Comparison of ENCODE assay signal across 23 cellular contexts in genomic region chr11:108007819-108008218, GRCh38. TPM values are rescaled to one million over a fixed set of nuclear protein-coding genes. Genes with fewer than 3 reads are reported as not detected.
DNase-seq lines count a peak whose midpoint lies in the region; ATAC-seq and TF ChIP-seq lines count a peak whose summit lies in the region.
"Had no signal": no experiment of that assay in that cellular context is flagged by ENCODE, and none has a peak within 500 bp of the region (broad histone marks: within the 10 kb centered on the region; RNA-seq: fewer than 3 reads in every experiment).

No MANE protein-coding gene starts in this region.

- no peak for ATAC-seq in naive thymus-derived CD8-positive, alpha-beta T cell
- ATAC-seq in HG02571 (IDR thresholded peaks at IDR 0.05; ENCODE audit: unreplicated experiment) (no peak), GM21723 (IDR thresholded peaks at IDR 0.05; ENCODE audit: unreplicated experiment) (no peak)

- H3K27me3 ChIP-seq in SU-DHL-6 (ENCODE audit: low read length), result no peaks in the 10 kb centered on the region
- H3K27me3 ChIP-seq: breast epithelium, foreskin keratinocyte, hepatocyte, sigmoid colon had no signal

- no peak overlapping the region for H3K27ac ChIP-seq in SU-DHL-6 (ENCODE audit: low read depth, low read length)
- H3K27ac ChIP-seq: foreskin keratinocyte, hepatocyte, KMS-11 had no signal

- POLR2A ChIA-PET in naive thymus-derived CD8-positive, alpha-beta T cell (lab: Charles Lee), result no interaction called here

- H3K4me2 ChIP-seq in SU-DHL-6 (ENCODE audit: low read depth, low read length, poor library complexity, severe bottlenecking), result peak overlapping the region; percentile 86
- H3K4me2 ChIP-seq: KMS-11 had no signal

- TF ChIP-seq CTCF in SU-DHL-6 (IDR thresholded peaks at IDR 0.05; ENCODE audit: insufficient read depth, low read length, poor library complexity, severe bottlenecking) (no peak), type B pancreatic cell (conservative IDR thresholded peaks at IDR 0.05) (no peak)

- no peak overlapping the region for H2AFZ ChIP-seq in SU-DHL-6 (ENCODE audit: low read depth, low read length, severe bottlenecking)

- no peaks in the 10 kb centered on the region for H3K36me3 ChIP-seq in SU-DHL-6 (ENCODE audit: low read length)
- H3K36me3 ChIP-seq: breast epithelium, sigmoid colon had no signal

- no peak for DNase-seq in activated naive CD4-positive, alpha-beta T cell (lab: John Stamatoyannopoulos, UW)
- DNase-seq in naive thymus-derived CD8-positive, alpha-beta T cell, result no peak
- DNase-seq in type B pancreatic cell (ENCODE audit: extremely low spot score, unreplicated experiment) (no peak), MV-4-11 (lab: John Stamatoyannopoulos, UW) (no peak)
- DNase-seq: activated CD8-positive, alpha-beta memory T cell treated with anti-CD3 and anti-CD28 coated beads for 24 hours; foreskin keratinocyte; H7; NCI-H1048; NCI-H1930; NCI-H2227 treated with DMSO at 0.1 percent for 48 hours; PC-3; sigmoid colon; WERI-Rb-1 had no signal

- no peak overlapping the region for H3K9ac ChIP-seq in SU-DHL-6 (ENCODE audit: low read length)

- peak overlapping the region; percentile 4 for H3K27ac Mint-ChIP-seq in activated naive CD4-positive, alpha-beta T cell treated with anti-CD3 and anti-CD28 coated beads, Interleukin-2, amount 50 U/mL, for 24 hours
- peak overlapping the region in 5 of 10 donors; percentile 53 to 99 (median 98) for H3K27ac Mint-ChIP-seq in naive thymus-derived CD8-positive, alpha-beta T cell
- H3K27ac Mint-ChIP-seq in type B pancreatic cell, result no peak overlapping the region

- H3K9me3 Mint-ChIP-seq in activated naive CD4-positive, alpha-beta T cell treated with anti-CD3 and anti-CD28 coated beads, Interleukin-2, amount 50 U/mL, for 24 hours, result no peaks in the 10 kb centered on the region
- H3K9me3 Mint-ChIP-seq in naive thymus-derived CD8-positive, alpha-beta T cell, result no peaks in the 10 kb centered on the region
- no peaks in the 10 kb centered on the region for H3K9me3 Mint-ChIP-seq in type B pancreatic cell
- H3K9me3 Mint-ChIP-seq: activated T-helper 2 cell treated with anti-CD3 and anti-CD28 coated beads, Interferon-gamma antibody, Interleukin-2, Interleukin-4, amounts not matched to agents 10 μg/mL and 5 μg/mL and 100 μg/mL, durations not matched to agents 14 hours and 24 hours and 36 hours; stimulated activated effector memory CD8-positive, alpha-beta T cell treated with anti-CD3 and anti-CD28 coated beads, Interleukin-12 subunit alpha, Interleukin-12 subunit beta, amount 100 ng/mL, for 72 hours; T-helper 1 cell treated with Interleukin-12 subunit alpha and Interleukin-12 subunit beta and Interleukin-4 antibody, amounts not matched to agents 30 μg/mL and 1 μg/mL, for 36 hours had no signal

- H3K4me1 Mint-ChIP-seq in activated naive CD4-positive, alpha-beta T cell treated with anti-CD3 and anti-CD28 coated beads, Interleukin-2, amount 50 U/mL, for 24 hours, result peaks cover 23% of the 10 kb centered on the region
- peaks cover 8 to 16% (median 11%) of the 10 kb centered on the region in 4 donors for H3K4me1 Mint-ChIP-seq in naive thymus-derived CD8-positive, alpha-beta T cell
- peaks cover 7% of the 10 kb centered on the region for H3K4me1 Mint-ChIP-seq in type B pancreatic cell (ENCODE audit: unreplicated experiment)

- H3F3A ChIP-seq in SU-DHL-6 (ENCODE audit: insufficient read depth), result peaks cover 4% of the 10 kb centered on the region; the same call in 1 of the 2 replicates

- no peak overlapping the region for H3K4me3 ChIP-seq in SU-DHL-6 (ENCODE audit: insufficient read depth, low read length, poor library complexity, severe bottlenecking)
- H3K4me3 ChIP-seq: hepatocyte had no signal

- H3K9me3 ChIP-seq in SU-DHL-6 (ENCODE audit: insufficient read depth, low read length), result no peaks in the 10 kb centered on the region
- H3K9me3 ChIP-seq: breast epithelium, sigmoid colon had no signal

- peak overlapping the region; percentile 94 for H3K4me3 Mint-ChIP-seq in activated naive CD4-positive, alpha-beta T cell treated with anti-CD3 and anti-CD28 coated beads, Interleukin-2, amount 50 U/mL, for 24 hours
- H3K4me3 Mint-ChIP-seq in naive thymus-derived CD8-positive, alpha-beta T cell, result peak overlapping the region in 7 of 10 donors; percentile 23 to 99 (median 97)
- H3K4me3 Mint-ChIP-seq in type B pancreatic cell, result peak overlapping the region; percentile 93

- H3K27me3 Mint-ChIP-seq in activated naive CD4-positive, alpha-beta T cell treated with anti-CD3 and anti-CD28 coated beads, Interleukin-2, amount 50 U/mL, for 24 hours, result no peaks in the 10 kb centered on the region
- no peaks in the 10 kb centered on the region for H3K27me3 Mint-ChIP-seq in naive thymus-derived CD8-positive, alpha-beta T cell
- no peaks in the 10 kb centered on the region for H3K27me3 Mint-ChIP-seq in type B pancreatic cell

- H4K20me1 ChIP-seq in SU-DHL-6 (ENCODE audit: low read depth, low read length), result 0 out of 2 replicates have a peak, but pooled peaks cover 5% of the 10 kb centered on the region

- H3K79me2 ChIP-seq in SU-DHL-6 (ENCODE audit: insufficient read depth, low read length), result peaks cover 40% of the 10 kb centered on the region

- H3K36me3 Mint-ChIP-seq in activated naive CD4-positive, alpha-beta T cell treated with anti-CD3 and anti-CD28 coated beads, Interleukin-2, amount 50 U/mL, for 24 hours, result peaks cover 7% of the 10 kb centered on the region
- H3K36me3 Mint-ChIP-seq in naive thymus-derived CD8-positive, alpha-beta T cell, result peaks cover 0 to 4% (median 0%) of the 10 kb centered on the region in 3 donors
- no peaks in the 10 kb centered on the region for H3K36me3 Mint-ChIP-seq in type B pancreatic cell

- no peaks in the 10 kb centered on the region for H3K9me2 ChIP-seq in SU-DHL-6 (replicated peaks; ENCODE audit: insufficient read depth, low read length)

RNA-seq across cellular contexts. Expression of gene CUL5, which starts 0.9 kb away (rescaled TPM):
- 10 to 100 TPM; 36.2 to 38.4 TPM for total RNA-seq in naive thymus-derived CD8-positive, alpha-beta T cell
- polyA plus RNA-seq in naive thymus-derived CD8-positive, alpha-beta T cell, result 10 to 100 TPM; 31.7 to 44.2 (median 38.2) TPM
- 32.6 and 37.9 TPM in 2 replicates for total RNA-seq in type B pancreatic cell (ENCODE audit: low replicate concordance)
